29 cellular contexts compared by ENCODE assay signal in genomic region chr2:147170932-147171331, GRCh38.
"Had no signal": no experiment of that assay in that cellular context is flagged by ENCODE, and none has a peak within 500 bp of the region (broad histone marks: within the 10 kb centered on the region; RNA-seq: fewer than 3 reads in every experiment).

No MANE protein-coding gene starts in this region.

- H3K4me3 ChIP-seq: colonic mucosa, coronary artery, dorsolateral prefrontal cortex, esophagus muscularis mucosa, esophagus squamous epithelium, gastrocnemius medialis, gastroesophageal sphincter, heart left ventricle, heart right ventricle had no signal

- H3K27me3 Mint-ChIP-seq: dendritic cell treated with granulocyte-macrophage colony-stimulating factor and Interleukin-4, amounts not matched to agents 40 ng/mL and 50 ng/mL, for 4 days; effector memory CD8-positive, alpha-beta T cell had no signal

- FAIRE-seq: colon, endometrium, endothelial cell of umbilical vein, frontal cortex had no signal

- ATAC-seq: effector memory CD8-positive, alpha-beta T cell; esophagus mucosa; foreskin keratinocyte; gastrocnemius medialis; gastroesophageal sphincter; heart left ventricle; heart right ventricle had no signal

- H3K27ac ChIP-seq: colonic mucosa, coronary artery, dorsolateral prefrontal cortex, epithelial cell of prostate, esophagus muscularis mucosa, esophagus squamous epithelium, foreskin keratinocyte, gastrocnemius medialis, gastroesophageal sphincter, heart left ventricle, heart right ventricle had no signal

- H3K4me3 Mint-ChIP-seq: dendritic cell treated with granulocyte-macrophage colony-stimulating factor and Interleukin-4, amounts not matched to agents 40 ng/mL and 50 ng/mL, for 4 days; effector memory CD8-positive, alpha-beta T cell; endodermal cell had no signal

- H3K4me1 ChIP-seq: colonic mucosa, esophagus muscularis mucosa, esophagus squamous epithelium, gastrocnemius medialis, gastroesophageal sphincter, heart left ventricle, heart right ventricle had no signal

- DNase-seq: colonic mucosa; cortex of kidney; dermis blood vessel endothelial cell; dorsolateral prefrontal cortex; effector CD4-positive, alpha-beta T cell; effector CD8-positive, alpha-beta T cell; effector memory CD4-positive, alpha-beta T cell; effector memory CD8-positive, alpha-beta T cell; endodermal cell; erythroblast; esophagus squamous epithelium; foreskin fibroblast; foreskin keratinocyte; foreskin melanocyte; gastrocnemius medialis; glutamatergic neuron; head of caudate nucleus; heart left ventricle; heart right ventricle had no signal

- H3K9me3 ChIP-seq: colonic mucosa, esophagus muscularis mucosa, esophagus squamous epithelium, gastrocnemius medialis, gastroesophageal sphincter, heart left ventricle, heart right ventricle had no signal

- H3K27me3 ChIP-seq: colonic mucosa, esophagus muscularis mucosa, esophagus squamous epithelium, foreskin keratinocyte, gastrocnemius medialis, gastroesophageal sphincter, heart left ventricle, heart right ventricle had no signal

- H3K36me3 ChIP-seq: colonic mucosa, esophagus muscularis mucosa, esophagus squamous epithelium, gastrocnemius medialis, gastroesophageal sphincter, heart left ventricle, heart right ventricle had no signal

- H3K27ac Mint-ChIP-seq: dendritic cell treated with granulocyte-macrophage colony-stimulating factor and Interleukin-4, amounts not matched to agents 40 ng/mL and 50 ng/mL, for 4 days; effector memory CD8-positive, alpha-beta T cell; endodermal cell had no signal

- H3K9me3 Mint-ChIP-seq: effector memory CD8-positive, alpha-beta T cell; endodermal cell had no signal
